In the genomic region with DNA sequence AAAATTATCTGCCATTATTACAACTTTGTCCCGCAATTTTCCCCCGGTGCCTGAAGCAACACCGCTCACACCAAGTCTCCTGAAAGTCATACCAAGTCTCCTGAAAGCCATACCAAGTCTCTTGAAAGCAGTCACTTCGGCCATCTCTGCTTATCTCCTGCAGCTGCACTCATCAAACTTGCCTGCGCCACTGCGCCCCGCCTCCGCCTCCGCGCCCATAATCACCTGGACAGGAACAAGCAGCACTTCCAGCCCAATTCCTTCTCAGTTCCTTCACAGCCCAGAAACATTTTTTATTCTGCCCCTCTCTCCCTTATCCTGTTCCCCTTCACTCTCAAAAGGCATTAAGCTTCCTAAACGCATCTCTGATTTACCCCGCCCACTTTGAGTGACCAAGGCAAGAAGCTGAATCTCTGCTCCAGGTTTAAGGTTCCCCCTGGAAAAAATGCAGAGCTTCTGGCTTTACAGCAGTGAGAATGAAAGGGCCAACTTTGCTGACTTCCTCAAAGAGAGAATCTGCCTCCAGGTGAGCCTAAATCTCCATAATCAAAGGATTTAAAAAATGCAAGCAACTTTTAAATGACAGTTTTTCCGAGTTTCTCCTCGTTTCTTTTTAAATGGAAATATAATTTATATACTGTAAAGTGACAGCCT, we compare ENCODE assay signal across 1 cellular context.
TF ChIP-seq lines count a peak whose summit lies in the region.

No MANE protein-coding gene starts in this region.

TF ChIP-seq in H1, 55 proteins besides CTCF, POLR2A, EP300 and RAD21:
- no peak for TF ChIP-seq CREB1 (IDR thresholded peaks at IDR 0.05)
- TF ChIP-seq HDAC2 (IDR thresholded peaks at IDR 0.05; ENCODE audit: borderline replicate concordance in 1 of 2, low read depth in 2 of 2, low read length in 2 of 2), result no peak
- peak; percentile 38 for TF ChIP-seq ASH2L (IDR thresholded peaks at IDR 0.05; ENCODE audit: low read length)
- no peak for TF ChIP-seq RNF2 (IDR thresholded peaks at IDR 0.05; ENCODE audit: borderline replicate concordance, low read depth, low read length, missing control alignments, poor library complexity, severe bottlenecking)
